ENCODE assay signal across 8 cellular contexts in the genomic region with DNA sequence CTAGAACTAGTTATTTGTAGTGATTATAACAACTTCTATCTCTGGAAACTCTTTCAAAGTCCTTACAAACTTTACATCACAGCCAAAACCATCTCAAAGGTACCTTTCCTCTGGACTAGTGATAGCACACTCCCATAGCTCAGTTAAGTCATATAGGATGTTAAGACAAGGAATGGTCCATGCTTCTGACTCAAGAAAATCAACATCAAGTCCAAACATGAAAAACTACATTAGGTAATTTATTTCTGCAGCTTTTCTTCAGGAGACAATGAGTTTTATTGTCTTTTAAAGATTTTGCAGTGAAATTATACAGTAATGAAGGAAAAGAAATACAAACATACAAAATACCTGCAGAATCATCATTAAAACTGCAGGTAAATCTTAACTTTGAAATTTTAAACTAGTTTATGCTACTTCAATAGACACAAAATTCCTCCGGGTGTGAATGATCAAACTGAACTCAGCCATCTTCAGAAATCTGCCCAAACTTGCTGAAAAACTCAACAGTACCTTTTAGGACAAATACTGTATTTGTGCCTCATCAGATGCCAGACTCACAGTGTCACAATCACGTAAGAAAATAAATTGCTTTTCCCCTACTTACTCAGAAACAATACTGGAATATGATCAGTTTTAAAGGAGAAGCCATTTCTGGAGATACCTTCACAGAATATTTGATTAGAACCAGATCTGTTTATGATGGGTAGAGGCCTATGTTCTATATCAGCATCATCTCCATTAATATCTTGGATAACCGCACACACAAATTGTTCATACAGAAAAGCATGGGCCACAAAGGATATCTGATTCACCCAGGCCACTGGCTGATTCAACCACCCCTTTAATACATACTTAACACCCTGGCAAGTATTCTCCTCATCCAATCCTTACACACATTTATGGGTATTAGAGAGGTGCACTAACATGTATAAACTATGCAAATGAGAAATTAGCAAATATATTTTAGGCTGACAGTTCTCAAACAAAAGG. TPM values are rescaled to one million over a fixed set of nuclear protein-coding genes. Genes with fewer than 3 reads are reported as not detected.
A peak's percentile ranks its signal among the peaks of the same experiment; 100 is the strongest.
DNase-seq lines count a peak whose midpoint lies in the region; ATAC-seq and TF ChIP-seq lines count a peak whose summit lies in the region.

No MANE protein-coding gene starts in this region.

- H3K36me3 Mint-ChIP-seq in Calu3 (ENCODE audit: insufficient read depth, unreplicated experiment): peaks cover 23% of the 10 kb centered on the region
- no peaks in the 10 kb centered on the region for H3K36me3 Mint-ChIP-seq in MCF 10A (ENCODE audit: insufficient read depth, unreplicated experiment)
- H3K36me3 Mint-ChIP-seq in natural killer cell: no peaks in the 10 kb centered on the region

- no peak overlapping the region for H3K27ac ChIP-seq in KMS-11

- BruUV-seq in Calu3 (replicated peaks; lab: Mats Ljungman, UMichigan): no TSS peak
- BruUV-seq in MCF 10A (replicated peaks; lab: Mats Ljungman, UMichigan): no TSS peak

- no peaks in the 10 kb centered on the region for H3K36me3 ChIP-seq in KMS-11 (ENCODE audit: insufficient read depth)

- H3K4me1 Mint-ChIP-seq in Calu3 (ENCODE audit: low read depth, unreplicated experiment) (peaks cover 21% of the 10 kb centered on the region), MCF 10A (ENCODE audit: insufficient read depth, unreplicated experiment) (peaks cover 29% of the 10 kb centered on the region), natural killer cell (peaks cover 43 to 52% of the 10 kb centered on the region in 2 donors)

- DNase-seq in Calu3: no peak
- no peak for DNase-seq in MCF 10A (ENCODE audit: unreplicated experiment)
- no peak for DNase-seq in natural killer cell
- no peak for DNase-seq in NCI-H1092 treated with DMSO at 0.1 percent for 48 hours (lab: John Stamatoyannopoulos, UW)
- no peak for DNase-seq in 8988T
- DNase-seq in sciatic nerve (ENCODE audit: low spot score): no peak
- no peak for DNase-seq in NCI-H510A treated with DMSO at 0.1 percent for 48 hours (lab: John Stamatoyannopoulos, UW)

- H3K9me3 Mint-ChIP-seq in Calu3 (ENCODE audit: low read depth, unreplicated experiment) (peaks cover 7% of the 10 kb centered on the region), MCF 10A (ENCODE audit: unreplicated experiment) (peaks cover 10% of the 10 kb centered on the region), natural killer cell (no peaks in the 10 kb centered on the region)

- H4K20me1 ChIP-seq in KMS-11 (ENCODE audit: insufficient read depth): no peaks in the 10 kb centered on the region

- H3K27ac Mint-ChIP-seq in Calu3 (ENCODE audit: unreplicated experiment) (no peak overlapping the region), MCF 10A (ENCODE audit: low read depth, unreplicated experiment) (peak overlapping the region; percentile 75), natural killer cell (peak overlapping the region in 1 of 2 donors; percentile 89)

- H3K27me3 ChIP-seq in KMS-11 (ENCODE audit: insufficient read depth, low read depth): no peaks in the 10 kb centered on the region

- POLR2A ChIA-PET in MCF 10A (lab: Yijun Ruan, JAX): interaction anchor here (0.6 to 1.4 kb wide), 5 partner anchors 26 to 124 kb away, joined by 3 to 4 read pairs (median 4); no protein-coding TSS in a partner anchor

- H3K4me3 ChIP-seq in KMS-11 (IDR thresholded peaks at IDR 0.05; ENCODE audit: insufficient read depth, low read depth, low read length): no peak overlapping the region

- H3K4me2 ChIP-seq in KMS-11: peak overlapping the region; percentile 90

- ATAC-seq in natural killer cell (no peak), sciatic nerve (no peak)

- peak overlapping the region; percentile 80 for H3K4me3 Mint-ChIP-seq in Calu3 (ENCODE audit: low read depth, unreplicated experiment)
- H3K4me3 Mint-ChIP-seq in MCF 10A (ENCODE audit: unreplicated experiment): peak overlapping the region; percentile 87
- H3K4me3 Mint-ChIP-seq in natural killer cell: peak overlapping the region; percentile 96

- CTCF ChIA-PET in Calu3 (lab: Charles Lee): no interaction called here
- CTCF ChIA-PET in MCF 10A (lab: Yijun Ruan, JAX): interaction anchor here (1.1 kb wide), 1 partner anchor 293 kb away, joined by 3 read pairs; no protein-coding TSS in a partner anchor

- H2AFZ ChIP-seq in KMS-11 (ENCODE audit: low read depth): no peak overlapping the region

- TF ChIP-seq CTCF in Calu3 (IDR thresholded peaks at IDR 0.05; ENCODE audit: unreplicated experiment): no peak
- TF ChIP-seq CTCF in KMS-11 (conservative IDR thresholded peaks at IDR 0.05; ENCODE audit: low read depth, low read length): no peak
- TF ChIP-seq CTCF in MCF 10A (IDR thresholded peaks at IDR 0.05; ENCODE audit: unreplicated experiment): no peak
- TF ChIP-seq CTCF in natural killer cell (IDR thresholded peaks at IDR 0.05): no peak

- peaks cover 28% of the 10 kb centered on the region for H3K4me1 ChIP-seq in KMS-11 (ENCODE audit: low read depth, poor library complexity, severe bottlenecking)

- no peak overlapping the region for H3K9ac ChIP-seq in KMS-11

- H3K79me2 ChIP-seq in KMS-11 (ENCODE audit: insufficient read depth, low read depth): peaks cover 68% of the 10 kb centered on the region

- intact Hi-C loops in Calu3 (cut with micrococcal nuclease; ENCODE audit: unreplicated experiment): loop anchor here (2.0 kb wide), 1 partner anchor 186 kb away; no protein-coding TSS in a partner anchor
- intact Hi-C loops in MCF 10A (cut with micrococcal nuclease): loop anchor here (1.0 to 10.0 kb wide), 4 partner anchors 66 to 392 kb away; no protein-coding TSS in a partner anchor
- intact Hi-C loops in natural killer cell (cut with micrococcal nuclease): no loop called here
- intact Hi-C loops in sciatic nerve (cut with DNase I): no loop called here

- H3K27me3 Mint-ChIP-seq in Calu3 (ENCODE audit: unreplicated experiment): no peaks in the 10 kb centered on the region
- H3K27me3 Mint-ChIP-seq in MCF 10A (ENCODE audit: insufficient read depth, unreplicated experiment): no peaks in the 10 kb centered on the region
- H3K27me3 Mint-ChIP-seq in natural killer cell (ENCODE audit: low read depth in 2 of 2): no peaks in the 10 kb centered on the region

RNA-seq across cellular contexts. Expression of a gene that starts 2.6 kb away (rescaled TPM):
- 25.4 and 29.2 TPM in 2 replicates for total RNA-seq in Calu3 (2022)
- 42.2 and 42.8 TPM in 2 replicates for total RNA-seq in MCF 10A (2022)
- 10 to 100 TPM; 44.8 to 72.1 (median 67.1) TPM for total RNA-seq in natural killer cell
- 43.2 TPM for total RNA-seq in sciatic nerve

Comparison
In these comparisons a context has a peak if more than half of its experiments do, and no peak if none do; other contexts are left out.
1. intact Hi-C loops: an anchor here in Calu3 (2.0 kb wide) and MCF 10A (1.0 to 10.0 kb wide); none called in natural killer cell and sciatic nerve.